ENCODE assay signal across 9 cellular contexts in the genomic region with DNA sequence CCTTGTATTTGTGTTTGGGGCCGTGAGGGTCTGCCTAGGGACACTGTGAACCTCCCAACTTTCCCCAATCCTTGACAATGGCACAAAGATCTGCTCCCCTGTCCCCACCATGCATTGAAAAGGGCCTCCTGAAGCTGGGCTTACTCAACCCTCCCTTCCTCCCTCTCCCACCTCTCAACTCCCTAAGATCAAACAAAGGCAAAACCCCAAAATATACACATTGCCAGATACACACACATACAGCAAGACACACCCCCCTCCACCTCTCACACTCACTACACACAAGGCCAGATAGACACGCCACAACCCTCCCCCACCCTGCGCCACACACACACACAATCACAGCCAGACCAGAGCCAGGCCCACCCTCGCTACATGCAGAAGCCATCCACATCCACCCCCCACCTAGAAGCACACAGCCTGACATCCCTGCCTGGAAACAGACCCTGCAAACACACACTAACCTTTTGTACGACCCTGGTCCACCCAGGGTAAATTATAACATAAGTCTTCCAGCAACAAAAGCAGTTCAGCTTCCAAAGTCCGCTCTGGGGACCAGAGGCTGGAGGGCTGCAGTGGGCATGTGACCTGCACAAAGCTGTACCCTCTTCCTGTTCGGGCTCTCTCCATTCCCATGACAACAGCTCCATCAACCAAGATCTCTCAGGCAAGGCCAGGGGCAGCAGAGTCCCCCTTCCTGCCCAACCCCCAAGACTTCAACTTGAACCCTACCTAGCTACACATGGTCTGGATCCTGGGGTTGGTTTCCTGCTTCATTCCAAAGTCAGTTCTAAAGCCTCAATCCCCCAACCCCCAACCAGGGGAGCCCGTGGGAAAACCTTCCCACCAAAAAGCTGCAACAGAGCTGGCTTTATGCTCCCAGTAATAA. TPM values are rescaled to one million over a fixed set of nuclear protein-coding genes. Genes with fewer than 3 reads are reported as not detected.
DNase-seq lines count a peak whose midpoint lies in the region; ATAC-seq and TF ChIP-seq lines count a peak whose summit lies in the region.
"Had no signal": no experiment of that assay in that cellular context is flagged by ENCODE, and none has a peak within 500 bp of the region (broad histone marks: within the 10 kb centered on the region; RNA-seq: fewer than 3 reads in every experiment).

No MANE protein-coding gene starts in this region.

- H3K36me3 Mint-ChIP-seq in central memory CD8-positive, alpha-beta T cell (ENCODE audit: insufficient read depth): peaks cover 12% of the 10 kb centered on the region
- H3K36me3 Mint-ChIP-seq in naive thymus-derived CD8-positive, alpha-beta T cell: no peaks in the 10 kb centered on the region

- peak overlapping the region; percentile 70 for H3K4me3 Mint-ChIP-seq in central memory CD8-positive, alpha-beta T cell
- H3K4me3 Mint-ChIP-seq in naive thymus-derived CD8-positive, alpha-beta T cell: peak overlapping the region; percentile 5 to 87 (median 72)

- H2AFZ ChIP-seq in Karpas-422 (ENCODE audit: low read length): 0 out of 2 replicates have a peak overlapping the region, but pooled peaks have one; percentile 58

- H3K79me2 ChIP-seq in Karpas-422 (ENCODE audit: low read length): no peaks in the 10 kb centered on the region

- H3K9me3 ChIP-seq in BE2C: no peaks in the 10 kb centered on the region
- H3K9me3 ChIP-seq in Karpas-422 (ENCODE audit: low read length): no peaks in the 10 kb centered on the region

- H3K27ac ChIP-seq in Karpas-422 (ENCODE audit: low read length): no peak overlapping the region

- H3K27me3 ChIP-seq in BE2C (no peaks in the 10 kb centered on the region), Karpas-422 (ENCODE audit: low read length) (no peaks in the 10 kb centered on the region)

- peaks cover 25% of the 10 kb centered on the region for H3K4me1 Mint-ChIP-seq in central memory CD8-positive, alpha-beta T cell
- peaks cover 22 to 41% (median 36%) of the 10 kb centered on the region in 4 donors for H3K4me1 Mint-ChIP-seq in naive thymus-derived CD8-positive, alpha-beta T cell

- no peaks in the 10 kb centered on the region; the same call in none of the 2 replicates for H3K36me3 ChIP-seq in BE2C
- H3K36me3 ChIP-seq in Karpas-422 (ENCODE audit: insufficient read depth, low read length): no peaks in the 10 kb centered on the region

- H3K4me3 ChIP-seq in BE2C (ENCODE audit: low read depth, low read length) (peak overlapping the region; percentile 96), Karpas-422 (ENCODE audit: low read length) (peak overlapping the region; percentile 74)

- H3K27ac Mint-ChIP-seq in central memory CD8-positive, alpha-beta T cell (ENCODE audit: low read depth): no peak overlapping the region
- peak overlapping the region in 2 of 10 donors; percentile 26 to 89 for H3K27ac Mint-ChIP-seq in naive thymus-derived CD8-positive, alpha-beta T cell

- H3K9me2 ChIP-seq in Karpas-422 (replicated peaks; ENCODE audit: insufficient read depth, low read length): no peaks in the 10 kb centered on the region

- peak overlapping the region; percentile 75 for H3K9ac ChIP-seq in Karpas-422 (ENCODE audit: low read length)

- H3K4me2 ChIP-seq in Karpas-422 (ENCODE audit: low read depth, low read length, poor library complexity, severe bottlenecking): peak overlapping the region; percentile 89

- DNase-seq in BE2C (no peak), Karpas-422 (peak; percentile 68), pons (ENCODE audit: low spot score) (no peak), SHP77 treated with DMSO at 0.1 percent for 48 hours (lab: John Stamatoyannopoulos, UW) (no peak), NCI-H146 (lab: John Stamatoyannopoulos, UW) (no peak)
- no peak for DNase-seq in central memory CD8-positive, alpha-beta T cell (ENCODE audit: low spot score in 2 of 2)
- DNase-seq in naive thymus-derived CD8-positive, alpha-beta T cell: no peak
- no peak for DNase-seq in activated CD4-positive, CD25-positive, alpha-beta regulatory T cell (lab: John Stamatoyannopoulos, UW)
- DNase-seq: effector CD8-positive, alpha-beta T cell had no signal

- POLR2A ChIA-PET in naive thymus-derived CD8-positive, alpha-beta T cell (lab: Charles Lee): interaction anchor here (0.6 to 3.0 kb wide), 4 partner anchors 12 to 107 kb away, joined by 3 to 7 read pairs (median 4); partner anchors contain the start of genes MLLT6 and RPL23

- ATAC-seq in central memory CD8-positive, alpha-beta T cell (replicated peaks; ENCODE audit: extremely low read depth, poor library complexity, severe bottlenecking): no peak
- ATAC-seq in naive thymus-derived CD8-positive, alpha-beta T cell: no peak

- H4K20me1 ChIP-seq in Karpas-422 (ENCODE audit: insufficient read depth, low read depth, low read length): no peaks in the 10 kb centered on the region

- H3K9me3 Mint-ChIP-seq in central memory CD8-positive, alpha-beta T cell: no peaks in the 10 kb centered on the region
- H3K9me3 Mint-ChIP-seq in naive thymus-derived CD8-positive, alpha-beta T cell: no peaks in the 10 kb centered on the region

- H3K4me1 ChIP-seq in BE2C: peaks cover 42% of the 10 kb centered on the region
- H3K4me1 ChIP-seq in Karpas-422 (ENCODE audit: low read length): peaks cover 54% of the 10 kb centered on the region

- TF ChIP-seq CTCF in BE2C (IDR thresholded peaks at IDR 0.05; ENCODE audit: low read depth, low read length): no peak

- peaks cover 79% of the 10 kb centered on the region for H3K27me3 Mint-ChIP-seq in central memory CD8-positive, alpha-beta T cell
- peaks cover 12 to 62% (median 36%) of the 10 kb centered on the region in 5 donors for H3K27me3 Mint-ChIP-seq in naive thymus-derived CD8-positive, alpha-beta T cell

RNA-seq across cellular contexts. Expression of gene PCGF2, which starts 1.9 kb away (rescaled TPM):
- polyA plus RNA-seq in BE2C (2012; ENCODE audit: insufficient read depth, insufficient read length, low read depth): 232 TPM
- 0.15 and 0.58 TPM in 2 replicates for total RNA-seq in Karpas-422 (2014; rRNA removed; shearing (Covaris generic); ENCODE audit: low replicate concordance)
- not detected for total RNA-seq in naive thymus-derived CD8-positive, alpha-beta T cell
- under 1 TPM in 1 of 3 donors, not detected in 2; 0.08 TPM for polyA plus RNA-seq in naive thymus-derived CD8-positive, alpha-beta T cell

RNA-seq across cellular contexts. Expression of gene PSMB3, which starts 6.3 kb away (rescaled TPM):
- polyA plus RNA-seq in BE2C (2012; ENCODE audit: insufficient read depth, insufficient read length, low read depth): 471 TPM
- total RNA-seq in Karpas-422 (2014; rRNA removed; shearing (Covaris generic); ENCODE audit: low replicate concordance): 243 and 277 TPM in 2 replicates
- total RNA-seq in naive thymus-derived CD8-positive, alpha-beta T cell: 10 to 100 TPM; 94.1 to 96.4 TPM
- 100 to 1,000 TPM; 338 to 361 (median 349) TPM for polyA plus RNA-seq in naive thymus-derived CD8-positive, alpha-beta T cell

RNA-seq across cellular contexts. Expression of gene CISD3, which starts 16.1 kb away (rescaled TPM):
- polyA plus RNA-seq in BE2C (2012; ENCODE audit: insufficient read depth, insufficient read length, low read depth): 56.3 TPM
- 6.8 and 15.2 TPM in 2 replicates for total RNA-seq in Karpas-422 (2014; rRNA removed; shearing (Covaris generic); ENCODE audit: low replicate concordance)
- total RNA-seq in naive thymus-derived CD8-positive, alpha-beta T cell: 10 to 100 TPM; 10.7 to 12.3 TPM
- polyA plus RNA-seq in naive thymus-derived CD8-positive, alpha-beta T cell: 10 to 100 TPM; 40.5 to 63.3 (median 46.2) TPM

RNA-seq across cellular contexts. Expression of gene MLLT6, which starts 41.2 kb away (rescaled TPM):
- 139 TPM for polyA plus RNA-seq in BE2C (2012; ENCODE audit: insufficient read depth, insufficient read length, low read depth)
- total RNA-seq in Karpas-422 (2014; rRNA removed; shearing (Covaris generic); ENCODE audit: low replicate concordance): 72.4 and 119 TPM in 2 replicates
- total RNA-seq in naive thymus-derived CD8-positive, alpha-beta T cell: 100 to 1,000 TPM; 481 to 489 TPM
- 10 to 100 TPM in 1 of 3 donors, 1 to 10 TPM in 2; 5.5 to 11.9 (median 8.3) TPM for polyA plus RNA-seq in naive thymus-derived CD8-positive, alpha-beta T cell

RNA-seq across cellular contexts. Expression of gene PIP4K2B, which starts 53.1 kb away (rescaled TPM):
- polyA plus RNA-seq in BE2C (2012; ENCODE audit: insufficient read depth, insufficient read length, low read depth): 82.6 TPM
- total RNA-seq in Karpas-422 (2014; rRNA removed; shearing (Covaris generic); ENCODE audit: low replicate concordance): 32.0 and 42.7 TPM in 2 replicates
- total RNA-seq in naive thymus-derived CD8-positive, alpha-beta T cell: 10 to 100 TPM; 58.2 to 64.2 TPM
- 10 to 100 TPM; 11.8 to 17.8 (median 16.5) TPM for polyA plus RNA-seq in naive thymus-derived CD8-positive, alpha-beta T cell
